ENCODE assay signal across 1 cellular context in the genomic region with DNA sequence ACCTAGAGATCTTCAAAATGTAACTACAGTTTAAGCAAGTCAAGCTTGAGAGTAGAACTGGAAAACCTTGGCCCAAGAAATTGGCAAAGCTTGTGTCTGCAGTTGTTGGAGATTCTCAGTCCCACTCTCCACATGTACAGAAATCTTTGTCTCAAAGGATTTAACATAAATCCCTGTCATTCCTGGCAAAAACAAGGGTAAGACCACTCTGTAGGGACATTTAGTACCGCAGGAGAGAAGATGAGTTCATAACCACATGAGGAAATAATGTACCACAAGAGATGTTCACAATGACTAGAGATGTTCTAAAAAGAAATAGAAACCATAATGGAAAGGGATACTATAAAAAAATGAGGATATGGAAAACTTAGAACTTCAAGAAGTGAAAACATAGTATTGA.
TF ChIP-seq lines count a peak whose summit lies in the region.

No MANE protein-coding gene starts in this region.

TF ChIP-seq in IMR-90, 13 proteins besides CTCF, POLR2A, EP300 and RAD21 (continued from another document):
- TF ChIP-seq USF2 (IDR thresholded peaks at IDR 0.05; ENCODE audit: low read depth, low read length) (no peak), CHD1 (IDR thresholded peaks at IDR 0.05; ENCODE audit: low read depth, low read length) (no peak), RCOR1 (IDR thresholded peaks at IDR 0.05; ENCODE audit: insufficient replicate concordance, low read length) (no peak), RFX5 (IDR thresholded peaks at IDR 0.05; ENCODE audit: low read depth, low read length) (no peak), CEBPB (IDR thresholded peaks at IDR 0.05; ENCODE audit: low read depth, low read length) (no peak), BHLHE40 (IDR thresholded peaks at IDR 0.05; ENCODE audit: low read depth, low read length) (no peak)
